1 cellular context compared by ENCODE assay signal in genomic region chr1:8571200-8571984, GRCh38.
TF ChIP-seq lines count a peak whose summit lies in the region.

No MANE protein-coding gene starts in this region.

TF ChIP-seq in HepG2, 621 proteins besides CTCF, POLR2A, EP300 and RAD21 (continued from another document and continues in another):
- TF ChIP-seq ETV5 (CRISPR knock-in tag; IDR thresholded peaks at IDR 0.05; ENCODE audit: borderline replicate concordance) (peak; percentile 93), NR2F6 (IDR thresholded peaks at IDR 0.05) (peak; percentile 66), NR2F6 (CRISPR knock-in tag; IDR thresholded peaks at IDR 0.05) (peak; percentile 68), ZFYVE20 (CRISPR knock-in tag; IDR thresholded peaks at IDR 0.05; ENCODE audit: borderline replicate concordance, low read depth) (no peak), CEBPG (CRISPR knock-in tag; IDR thresholded peaks at IDR 0.05) (peak; percentile 41), DMAP1 (CRISPR knock-in tag; IDR thresholded peaks at IDR 0.05) (peak; percentile 34; the same call in 1 of the 2 replicates), ZNF562 (CRISPR knock-in tag; IDR thresholded peaks at IDR 0.05; ENCODE audit: borderline replicate concordance) (no peak), SOX13 (IDR thresholded peaks at IDR 0.05) (peak; percentile 87), SOX13 (CRISPR knock-in tag; conservative IDR thresholded peaks at IDR 0.05 in 1 of 2, IDR thresholded peaks at IDR 0.05 in 1 of 2) (peak in 1 of 2 experiments; percentile 98; a peak in 2 of 4 replicates), ZNF713 (CRISPR knock-in tag; IDR thresholded peaks at IDR 0.05) (no peak), NCOR1 (IDR thresholded peaks at IDR 0.05; ENCODE audit: borderline replicate concordance, low read length) (peak; percentile 71; the same call in 1 of the 2 replicates), GATA4 (IDR thresholded peaks at IDR 0.05; ENCODE audit: borderline replicate concordance, low read depth) (peak; percentile 98), SIN3B (IDR thresholded peaks at IDR 0.05; ENCODE audit: low read length) (no peak), SP5 (CRISPR knock-in tag; IDR thresholded peaks at IDR 0.05; ENCODE audit: borderline replicate concordance, low read depth) (0 out of 2 replicates have a peak, but pooled peaks have one; percentile 47), ZBTB34 (CRISPR knock-in tag; IDR thresholded peaks at IDR 0.05) (0 out of 2 replicates have a peak, but pooled peaks have one; percentile 0), ZGPAT (CRISPR knock-in tag; IDR thresholded peaks at IDR 0.05) (peak; percentile 73; the same call in 1 of the 2 replicates), EZH2 (conservative IDR thresholded peaks at IDR 0.05; ENCODE audit: low read depth, low read length) (no peak), RXRA (CRISPR knock-in tag; IDR thresholded peaks at IDR 0.05) (peak; percentile 46; the same call in 1 of the 2 replicates), ZNF235 (CRISPR knock-in tag; IDR thresholded peaks at IDR 0.05; ENCODE audit: borderline replicate concordance) (no peak), SAP130 (CRISPR knock-in tag; IDR thresholded peaks at IDR 0.05; ENCODE audit: low read depth) (peak; percentile 73), PHF21A (CRISPR knock-in tag; IDR thresholded peaks at IDR 0.05) (peak; percentile 77), ZFP1 (CRISPR knock-in tag; IDR thresholded peaks at IDR 0.05) (0 out of 2 replicates have a peak, but pooled peaks have one; percentile 44), ARNT2 (CRISPR knock-in tag; IDR thresholded peaks at IDR 0.05; ENCODE audit: low read depth) (0 out of 2 replicates have a peak, but pooled peaks have one; percentile 36), HNF4A (CRISPR knock-in tag; IDR thresholded peaks at IDR 0.05) (peak; percentile 52), GATAD2A (CRISPR knock-in tag; IDR thresholded peaks at IDR 0.05) (peak; percentile 77), IRF2 (CRISPR knock-in tag; IDR thresholded peaks at IDR 0.05) (0 out of 2 replicates have a peak, but pooled peaks have one; percentile 21), PITX1 (CRISPR knock-in tag; IDR thresholded peaks at IDR 0.05) (peak; percentile 86), FOXJ3 (CRISPR knock-in tag; IDR thresholded peaks at IDR 0.05; ENCODE audit: borderline replicate concordance) (no peak), TFE3 (CRISPR knock-in tag; IDR thresholded peaks at IDR 0.05) (peak; percentile 70; the same call in 1 of the 2 replicates), TBX2 (CRISPR knock-in tag; IDR thresholded peaks at IDR 0.05; ENCODE audit: borderline replicate concordance) (peak; percentile 75), IKZF5 (CRISPR knock-in tag; IDR thresholded peaks at IDR 0.05) (peak; percentile 76), PBX2 (CRISPR knock-in tag; IDR thresholded peaks at IDR 0.05) (no peak), HBP1 (CRISPR knock-in tag; IDR thresholded peaks at IDR 0.05; ENCODE audit: low read depth) (no peak), FOSL2 (CRISPR knock-in tag; IDR thresholded peaks at IDR 0.05) (peak; percentile 60), ZNF430 (CRISPR knock-in tag; IDR thresholded peaks at IDR 0.05) (no peak), ASH2L (IDR thresholded peaks at IDR 0.05; ENCODE audit: insufficient read length, low read depth, low read length) (peak; percentile 41), MED1 (CRISPR knock-in tag; IDR thresholded peaks at IDR 0.05) (peak; percentile 88), ARNTL (CRISPR knock-in tag; IDR thresholded peaks at IDR 0.05) (0 out of 2 replicates have a peak, but pooled peaks have one; percentile 51), MIXL1 (CRISPR knock-in tag; IDR thresholded peaks at IDR 0.05) (peak; percentile 86; the same call in 1 of the 2 replicates), PAXIP1 (CRISPR knock-in tag; conservative IDR thresholded peaks at IDR 0.05) (peak; percentile 86), KAT8 (CRISPR knock-in tag; IDR thresholded peaks at IDR 0.05) (0 out of 2 replicates have a peak, but pooled peaks have one; percentile 16), NONO (IDR thresholded peaks at IDR 0.05) (no peak), NONO (CRISPR knock-in tag; conservative IDR thresholded peaks at IDR 0.05) (0 out of 2 replicates have a peak, but pooled peaks have one; percentile 27), FOXP4 (CRISPR knock-in tag; IDR thresholded peaks at IDR 0.05) (peak; percentile 93), RARA (CRISPR knock-in tag; IDR thresholded peaks at IDR 0.05) (peak; percentile 81), ZNF503 (CRISPR knock-in tag; IDR thresholded peaks at IDR 0.05) (peak; percentile 56; the same call in 1 of the 2 replicates), ZNF337 (CRISPR knock-in tag; IDR thresholded peaks at IDR 0.05; ENCODE audit: borderline replicate concordance, low read depth) (no peak), CREB1 (IDR thresholded peaks at IDR 0.05) (no peak), CREB1 (CRISPR knock-in tag; IDR thresholded peaks at IDR 0.05) (peak; percentile 59; the same call in 1 of the 2 replicates), ELF3 (CRISPR knock-in tag; IDR thresholded peaks at IDR 0.05) (peak; percentile 96), ZSCAN12 (CRISPR knock-in tag; IDR thresholded peaks at IDR 0.05) (no peak), PLSCR1 (CRISPR knock-in tag; IDR thresholded peaks at IDR 0.05; ENCODE audit: borderline replicate concordance) (no peak), SIX1 (CRISPR knock-in tag; IDR thresholded peaks at IDR 0.05; ENCODE audit: borderline replicate concordance) (peak; percentile 47; the same call in 1 of the 2 replicates), HDAC2 (CRISPR knock-in tag; IDR thresholded peaks at IDR 0.05) (peak; percentile 65)
